Comparison of ENCODE assay signal across 1 cellular context in the genomic region with DNA sequence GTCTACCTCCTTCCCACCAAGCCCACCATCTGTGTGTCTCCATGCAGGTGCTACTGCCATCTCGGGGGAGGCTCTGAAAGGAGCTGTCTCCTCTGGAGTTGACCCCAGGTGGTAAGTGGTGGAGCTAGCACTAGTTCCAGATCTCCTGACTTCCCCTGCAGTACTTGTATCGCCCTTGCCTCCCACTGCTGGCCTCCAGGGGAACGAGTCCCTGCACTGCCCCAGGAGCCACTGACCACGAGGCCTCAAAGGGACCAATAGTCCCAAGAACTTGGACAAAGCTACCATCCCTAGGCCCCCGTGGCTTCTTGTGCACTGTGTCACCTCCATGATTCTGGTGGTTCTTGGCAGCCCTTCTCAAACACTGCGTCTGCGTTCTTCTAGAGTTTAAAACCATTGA.
TF ChIP-seq lines count a peak whose summit lies in the region.

No MANE protein-coding gene starts in this region.

TF ChIP-seq in HepG2, 621 proteins besides CTCF, POLR2A, EP300 and RAD21 (continued from another document):
- TF ChIP-seq MTF1 (CRISPR knock-in tag; IDR thresholded peaks at IDR 0.05) (no peak), CC2D1A (CRISPR knock-in tag; IDR thresholded peaks at IDR 0.05) (no peak), MLLT10 (CRISPR knock-in tag; IDR thresholded peaks at IDR 0.05) (no peak), HOXA5 (CRISPR knock-in tag; IDR thresholded peaks at IDR 0.05) (no peak), RBM39 (IDR thresholded peaks at IDR 0.05; ENCODE audit: low read depth, low read length, poor library complexity, severe bottlenecking) (no peak), ZNF496 (CRISPR knock-in tag; IDR thresholded peaks at IDR 0.05; ENCODE audit: insufficient replicate concordance) (no peak)
